In the genomic region with DNA sequence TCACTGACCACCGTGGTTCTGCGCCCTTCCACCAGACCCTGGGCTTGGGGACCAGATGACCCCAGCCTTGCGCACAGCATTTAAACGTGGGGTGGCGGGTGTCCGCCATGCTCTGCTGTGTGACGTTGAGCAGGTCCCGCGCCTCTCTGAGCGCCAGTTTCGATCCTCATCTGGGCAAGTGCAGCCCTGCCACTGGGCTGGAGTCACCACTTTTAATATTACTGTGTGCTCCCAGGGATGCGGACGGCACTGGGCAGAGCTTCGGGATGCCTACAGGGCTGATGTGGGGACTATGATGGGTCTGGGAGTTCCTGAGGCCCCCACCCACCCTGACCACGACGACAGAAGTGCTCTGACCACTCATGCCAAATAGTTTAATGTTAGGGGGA, we compare ENCODE assay signal across 6 cellular contexts. TPM values are rescaled to one million over a fixed set of nuclear protein-coding genes. Genes with fewer than 3 reads are reported as not detected.
DNase-seq lines count a peak whose midpoint lies in the region; ATAC-seq and TF ChIP-seq lines count a peak whose summit lies in the region.

No MANE protein-coding gene starts in this region.

- H3K4me3 ChIP-seq in SK-N-SH (ENCODE audit: low read depth in 2 of 2, low read length in 1 of 2) (peak overlapping the region; percentile 69 to 81), fibroblast of the aortic adventitia (ENCODE audit: low read depth, low read length) (peak overlapping the region; percentile 75), suprapubic skin (peak overlapping the region; percentile 79)

- H3K4me2 ChIP-seq in SK-N-SH = peak overlapping the region; percentile 92

- H3K4me1 ChIP-seq in SK-N-SH (ENCODE audit: control insufficient read depth in 1 of 2, insufficient read depth in 2 of 2, low read depth in 1 of 2, low read length in 1 of 2) (peaks cover 0 to 13% of the 10 kb centered on the region in 2 experiments; a peak in 1 of 4 replicates), suprapubic skin (peaks cover 35% of the 10 kb centered on the region)

- H2AFZ ChIP-seq in SK-N-SH (ENCODE audit: low read depth) = peak overlapping the region; percentile 91

- no peak; the same call in 1 of the 2 replicates for TF ChIP-seq CTCF in SK-N-SH (IDR thresholded peaks at IDR 0.05)
- no peak for TF ChIP-seq CTCF in fibroblast of the aortic adventitia (IDR thresholded peaks at IDR 0.05; ENCODE audit: insufficient read depth, low read length)
- no peak for TF ChIP-seq CTCF in suprapubic skin (IDR thresholded peaks at IDR 0.05)

- H4K20me1 ChIP-seq in SK-N-SH (ENCODE audit: insufficient read depth) = no peaks in the 10 kb centered on the region

- no peaks in the 10 kb centered on the region for H3K79me2 ChIP-seq in SK-N-SH (ENCODE audit: insufficient read depth)

- 27% methylated on average over 7 of the region's 16 CpGs for WGBS in SK-N-SH (ENCODE audit: low lambda C conversion rate)
- WGBS in suprapubic skin = 57% methylated on average over 7 of the region's 16 CpGs

- TF ChIP-seq EP300 in SK-N-SH (IDR thresholded peaks at IDR 0.05; ENCODE audit: borderline replicate concordance in 1 of 2, low read depth in 1 of 2, low read length in 1 of 2) (no peak), suprapubic skin (IDR thresholded peaks at IDR 0.05) (no peak)

- no peak for TF ChIP-seq RAD21 in SK-N-SH (IDR thresholded peaks at IDR 0.05; ENCODE audit: low read length)

- POLR2A ChIA-PET in SK-N-SH (lab: Yijun Ruan, JAX) = interaction anchor here (0.6 to 2.4 kb wide), 3 partner anchors 23 to 175 kb away, joined by 3 to 9 read pairs (median 5); partner anchors contain the start of gene GSTP1

- CTCF ChIA-PET in SK-N-SH (lab: Yijun Ruan, JAX) = interaction anchor here (0.6 to 17.8 kb wide), 12 partner anchors 8 to 285 kb away, joined by 3 to 308 read pairs (median 3); partner anchors contain the start of genes ACY3 and TBX10

- DNase-seq in SK-N-SH = no peak
- no peak for DNase-seq in fibroblast of the aortic adventitia (ENCODE audit: low read depth)
- DNase-seq in suprapubic skin (ENCODE audit: low spot score in 2 of 2) = peak in 1 of 2 donors; percentile 80
- no peak for DNase-seq in HuH-7.5 (ENCODE audit: low spot score)

- peak overlapping the region; percentile 66 to 81; a peak in 2 of 4 replicates for H3K27ac ChIP-seq in SK-N-SH (ENCODE audit: low read depth in 2 of 2, low read length in 1 of 2)
- H3K27ac ChIP-seq in suprapubic skin = peak overlapping the region; percentile 93

- H3K9ac ChIP-seq in SK-N-SH = peak overlapping the region; percentile 72

- no peaks in the 10 kb centered on the region for H3F3A ChIP-seq in SK-N-SH (replicated peaks; ENCODE audit: insufficient read depth)

- ATAC-seq in SK-N-SH treated with all-trans-retinoic acid at 6 μM for 48 hours (no peak), GM18870 (IDR thresholded peaks at IDR 0.05; ENCODE audit: unreplicated experiment) (no peak)

- H3K9me3 ChIP-seq in SK-N-SH (no peaks in the 10 kb centered on the region), suprapubic skin (no peaks in the 10 kb centered on the region)

- TF ChIP-seq POLR2A in suprapubic skin (IDR thresholded peaks at IDR 0.05) = no peak

- H3K36me3 ChIP-seq in SK-N-SH (replicated peaks in 1 of 2; ENCODE audit: control insufficient read depth in 1 of 2, insufficient read depth in 2 of 2, low read length in 1 of 2) = no peaks in the 10 kb centered on the region
- no peaks in the 10 kb centered on the region for H3K36me3 ChIP-seq in suprapubic skin

- no peaks in the 10 kb centered on the region for H3K9me2 ChIP-seq in SK-N-SH

- H3K27me3 ChIP-seq in SK-N-SH (ENCODE audit: insufficient read depth) (no peaks in the 10 kb centered on the region), suprapubic skin (no peaks in the 10 kb centered on the region)

TF ChIP-seq in SK-N-SH, 30 proteins besides CTCF, POLR2A, EP300 and RAD21 (continues in another document):
- no peak for TF ChIP-seq GATA2 (CRISPR knock-in tag; IDR thresholded peaks at IDR 0.05)
- TF ChIP-seq, protein P1, sequence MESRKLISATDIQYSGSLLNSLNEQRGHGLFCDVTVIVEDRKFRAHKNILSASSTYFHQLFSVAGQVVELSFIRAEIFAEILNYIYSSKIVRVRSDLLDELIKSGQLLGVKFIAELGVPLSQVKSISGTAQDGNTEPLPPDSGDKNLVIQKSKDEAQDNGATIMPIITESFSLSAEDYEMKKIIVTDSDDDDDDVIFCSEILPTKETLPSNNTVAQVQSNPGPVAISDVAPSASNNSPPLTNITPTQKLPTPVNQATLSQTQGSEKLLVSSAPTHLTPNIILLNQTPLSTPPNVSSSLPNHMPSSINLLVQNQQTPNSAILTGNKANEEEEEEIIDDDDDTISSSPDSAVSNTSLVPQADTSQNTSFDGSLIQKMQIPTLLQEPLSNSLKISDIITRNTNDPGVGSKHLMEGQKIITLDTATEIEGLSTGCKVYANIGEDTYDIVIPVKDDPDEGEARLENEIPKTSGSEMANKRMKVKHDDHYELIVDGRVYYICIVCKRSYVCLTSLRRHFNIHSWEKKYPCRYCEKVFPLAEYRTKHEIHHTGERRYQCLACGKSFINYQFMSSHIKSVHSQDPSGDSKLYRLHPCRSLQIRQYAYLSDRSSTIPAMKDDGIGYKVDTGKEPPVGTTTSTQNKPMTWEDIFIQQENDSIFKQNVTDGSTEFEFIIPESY (IDR thresholded peaks at IDR 0.05; ENCODE audit: borderline replicate concordance, low read depth) = no peak
- no peak for TF ChIP-seq ELF1 (IDR thresholded peaks at IDR 0.05)

TF ChIP-seq in SK-N-SH treated with all-trans-retinoic acid at 6 μM for 48 hours, 23 proteins besides CTCF, POLR2A, EP300 and RAD21 (continues in another document):
- TF ChIP-seq PPARA (CRISPR knock-in tag; IDR thresholded peaks at IDR 0.05; ENCODE audit: borderline replicate concordance) = no peak
- TF ChIP-seq, protein P2, sequence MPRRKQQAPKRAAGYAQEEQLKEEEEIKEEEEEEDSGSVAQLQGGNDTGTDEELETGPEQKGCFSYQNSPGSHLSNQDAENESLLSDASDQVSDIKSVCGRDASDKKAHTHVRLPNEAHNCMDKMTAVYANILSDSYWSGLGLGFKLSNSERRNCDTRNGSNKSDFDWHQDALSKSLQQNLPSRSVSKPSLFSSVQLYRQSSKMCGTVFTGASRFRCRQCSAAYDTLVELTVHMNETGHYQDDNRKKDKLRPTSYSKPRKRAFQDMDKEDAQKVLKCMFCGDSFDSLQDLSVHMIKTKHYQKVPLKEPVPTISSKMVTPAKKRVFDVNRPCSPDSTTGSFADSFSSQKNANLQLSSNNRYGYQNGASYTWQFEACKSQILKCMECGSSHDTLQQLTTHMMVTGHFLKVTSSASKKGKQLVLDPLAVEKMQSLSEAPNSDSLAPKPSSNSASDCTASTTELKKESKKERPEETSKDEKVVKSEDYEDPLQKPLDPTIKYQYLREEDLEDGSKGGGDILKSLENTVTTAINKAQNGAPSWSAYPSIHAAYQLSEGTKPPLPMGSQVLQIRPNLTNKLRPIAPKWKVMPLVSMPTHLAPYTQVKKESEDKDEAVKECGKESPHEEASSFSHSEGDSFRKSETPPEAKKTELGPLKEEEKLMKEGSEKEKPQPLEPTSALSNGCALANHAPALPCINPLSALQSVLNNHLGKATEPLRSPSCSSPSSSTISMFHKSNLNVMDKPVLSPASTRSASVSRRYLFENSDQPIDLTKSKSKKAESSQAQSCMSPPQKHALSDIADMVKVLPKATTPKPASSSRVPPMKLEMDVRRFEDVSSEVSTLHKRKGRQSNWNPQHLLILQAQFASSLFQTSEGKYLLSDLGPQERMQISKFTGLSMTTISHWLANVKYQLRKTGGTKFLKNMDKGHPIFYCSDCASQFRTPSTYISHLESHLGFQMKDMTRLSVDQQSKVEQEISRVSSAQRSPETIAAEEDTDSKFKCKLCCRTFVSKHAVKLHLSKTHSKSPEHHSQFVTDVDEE (CRISPR knock-in tag; IDR thresholded peaks at IDR 0.05) = no peak
- TF ChIP-seq, protein P3, sequence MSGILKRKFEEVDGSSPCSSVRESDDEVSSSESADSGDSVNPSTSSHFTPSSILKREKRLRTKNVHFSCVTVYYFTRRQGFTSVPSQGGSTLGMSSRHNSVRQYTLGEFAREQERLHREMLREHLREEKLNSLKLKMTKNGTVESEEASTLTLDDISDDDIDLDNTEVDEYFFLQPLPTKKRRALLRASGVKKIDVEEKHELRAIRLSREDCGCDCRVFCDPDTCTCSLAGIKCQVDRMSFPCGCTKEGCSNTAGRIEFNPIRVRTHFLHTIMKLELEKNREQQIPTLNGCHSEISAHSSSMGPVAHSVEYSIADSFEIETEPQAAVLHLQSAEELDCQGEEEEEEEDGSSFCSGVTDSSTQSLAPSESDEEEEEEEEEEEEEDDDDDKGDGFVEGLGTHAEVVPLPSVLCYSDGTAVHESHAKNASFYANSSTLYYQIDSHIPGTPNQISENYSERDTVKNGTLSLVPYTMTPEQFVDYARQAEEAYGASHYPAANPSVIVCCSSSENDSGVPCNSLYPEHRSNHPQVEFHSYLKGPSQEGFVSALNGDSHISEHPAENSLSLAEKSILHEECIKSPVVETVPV (CRISPR knock-in tag; IDR thresholded peaks at IDR 0.05) = no peak
- TF ChIP-seq TCF4 (CRISPR knock-in tag; IDR thresholded peaks at IDR 0.05; ENCODE audit: borderline replicate concordance) = no peak
- no peak for TF ChIP-seq ISL1 (CRISPR knock-in tag; IDR thresholded peaks at IDR 0.05)

RNA-seq across cellular contexts. Expression of gene NUDT8, which starts 1.2 kb away (rescaled TPM):
- polyA plus RNA-seq in SK-N-SH (2012; rRNA removed) = 2.2 and 2.7 TPM in 2 replicates
- polyA plus RNA-seq in SK-N-SH (2012; cell fraction: cytosol; rRNA removed) = 1.7 and 2.3 TPM in 2 replicates
- 10.3 and 23.0 TPM in 2 replicates for polyA plus RNA-seq in SK-N-SH (2012; cell fraction: nucleus; rRNA removed)
- 8.4 and 9.5 TPM in 2 replicates for total RNA-seq in fibroblast of the aortic adventitia (ENCODE audit: low replicate concordance)
- 10 to 100 TPM; 33.9 to 48.8 (median 46.3) TPM for total RNA-seq in suprapubic skin

RNA-seq across cellular contexts. Expression of gene TBX10, which starts 8.6 kb away (rescaled TPM):
- not detected in 2 replicates for polyA plus RNA-seq in SK-N-SH (2012; rRNA removed)
- not detected in 2 replicates for polyA plus RNA-seq in SK-N-SH (2012; cell fraction: cytosol; rRNA removed)
- polyA plus RNA-seq in SK-N-SH (2012; cell fraction: nucleus; rRNA removed) = not detected in 2 replicates
- total RNA-seq in fibroblast of the aortic adventitia (ENCODE audit: low replicate concordance) (not detected in 2 replicates), suprapubic skin (not detected)

RNA-seq across cellular contexts. Expression of gene ACY3, which starts 19.6 kb away (rescaled TPM):
- polyA plus RNA-seq in SK-N-SH (2012; rRNA removed) = not detected in 2 replicates
- not detected in 2 replicates for polyA plus RNA-seq in SK-N-SH (2012; cell fraction: cytosol; rRNA removed)
- polyA plus RNA-seq in SK-N-SH (2012; cell fraction: nucleus; rRNA removed) = not detected in 2 replicates
- total RNA-seq in fibroblast of the aortic adventitia (ENCODE audit: low replicate concordance) (not detected in 2 replicates), suprapubic skin (not detected)

RNA-seq across cellular contexts. Expression of gene NDUFV1, which starts 24.2 kb away (rescaled TPM):
- polyA plus RNA-seq in SK-N-SH (2012; rRNA removed) = 220 and 278 TPM in 2 replicates
- polyA plus RNA-seq in SK-N-SH (2012; cell fraction: cytosol; rRNA removed) = 107 and 138 TPM in 2 replicates
- polyA plus RNA-seq in SK-N-SH (2012; cell fraction: nucleus; rRNA removed) = 658 and 815 TPM in 2 replicates
- total RNA-seq in fibroblast of the aortic adventitia (ENCODE audit: low replicate concordance) (116 and 138 TPM in 2 replicates), suprapubic skin (100 to 1,000 TPM; 200 to 361 (median 275) TPM)

RNA-seq across cellular contexts. Expression of gene ALDH3B2, which starts 43.5 kb away (rescaled TPM):
- polyA plus RNA-seq in SK-N-SH (2012; rRNA removed) = not detected in 2 replicates
- polyA plus RNA-seq in SK-N-SH (2012; cell fraction: cytosol; rRNA removed) = not detected in 2 replicates
- not detected in 2 replicates for polyA plus RNA-seq in SK-N-SH (2012; cell fraction: nucleus; rRNA removed)
- not detected in 2 replicates for total RNA-seq in fibroblast of the aortic adventitia (ENCODE audit: low replicate concordance)
- 100 to 1,000 TPM in 2 of 4 donors, 10 to 100 TPM in 2; 90.0 to 176 (median 105) TPM for total RNA-seq in suprapubic skin
